In genomic region chr15:80152896-80153876, GRCh38 we compare ENCODE assay signal across 1 cellular context.
TF ChIP-seq lines count a peak whose summit lies in the region.

FAH (plus strand) TSS chr15:80152999; CDS start chr15:80153055, 56 bp downstream.

TF ChIP-seq in HepG2, 621 proteins besides CTCF, POLR2A, EP300 and RAD21 (continued from another document and continues in another):
- TF ChIP-seq ARID3A (IDR thresholded peaks at IDR 0.05; ENCODE audit: low read depth, low read length): no peak
- TF ChIP-seq ZFP91 (CRISPR knock-in tag; IDR thresholded peaks at IDR 0.05; ENCODE audit: borderline replicate concordance): peak; percentile 80
- no peak for TF ChIP-seq ZNF407 (CRISPR knock-in tag; IDR thresholded peaks at IDR 0.05; ENCODE audit: not compliant biosample characterization)
- 0 out of 2 replicates have a peak, but pooled peaks have one; percentile 26 for TF ChIP-seq BCL3 (CRISPR knock-in tag; IDR thresholded peaks at IDR 0.05)
- TF ChIP-seq ZNF230 (CRISPR knock-in tag; IDR thresholded peaks at IDR 0.05): no peak
- peak; percentile 63; the same call in 1 of the 2 replicates for TF ChIP-seq ZNF788 (CRISPR knock-in tag; IDR thresholded peaks at IDR 0.05; ENCODE audit: borderline replicate concordance)
- TF ChIP-seq PHB2 (IDR thresholded peaks at IDR 0.05; ENCODE audit: partially characterized antibody): no peak
- TF ChIP-seq NR2F6 (IDR thresholded peaks at IDR 0.05): no peak
- TF ChIP-seq NR2F6 (CRISPR knock-in tag; IDR thresholded peaks at IDR 0.05): no peak
- TF ChIP-seq DZIP1 (CRISPR knock-in tag; IDR thresholded peaks at IDR 0.05): no peak
- no peak for TF ChIP-seq AGO2 (optimal IDR thresholded peaks at IDR 0.05; ENCODE audit: low read depth, low read length)
- TF ChIP-seq BRD4 (CRISPR knock-in tag; IDR thresholded peaks at IDR 0.05): peak; percentile 48; the same call in 1 of the 2 replicates
- no peak for TF ChIP-seq ZNF572 (CRISPR knock-in tag; IDR thresholded peaks at IDR 0.05)
- TF ChIP-seq TCF12 (IDR thresholded peaks at IDR 0.05): no peak
- TF ChIP-seq TCF12 (CRISPR knock-in tag; IDR thresholded peaks at IDR 0.05): 0 out of 2 replicates have a peak, but pooled peaks have one; percentile 58
- no peak for TF ChIP-seq GRHL1 (CRISPR knock-in tag; conservative IDR thresholded peaks at IDR 0.05)
- TF ChIP-seq ZNF747 (CRISPR knock-in tag; IDR thresholded peaks at IDR 0.05; ENCODE audit: borderline replicate concordance): 0 out of 2 replicates have a peak, but pooled peaks have one; percentile 61
- peak; percentile 79 for TF ChIP-seq HIVEP1 (CRISPR knock-in tag; IDR thresholded peaks at IDR 0.05)
- TF ChIP-seq ZNF639 (CRISPR knock-in tag; conservative IDR thresholded peaks at IDR 0.05): no peak
- no peak for TF ChIP-seq PBX3 (CRISPR knock-in tag; IDR thresholded peaks at IDR 0.05; ENCODE audit: borderline replicate concordance)
- TF ChIP-seq MZF1 (CRISPR knock-in tag; IDR thresholded peaks at IDR 0.05; ENCODE audit: borderline replicate concordance): no peak
- no peak for TF ChIP-seq ZNF10 (CRISPR knock-in tag; IDR thresholded peaks at IDR 0.05; ENCODE audit: borderline replicate concordance, low read depth)
- no peak for TF ChIP-seq ZNF354B (CRISPR knock-in tag; IDR thresholded peaks at IDR 0.05)
- TF ChIP-seq KDM5A (IDR thresholded peaks at IDR 0.05; ENCODE audit: borderline replicate concordance, low read length): peak; percentile 50; the same call in 1 of the 2 replicates
- TF ChIP-seq ZFAT (CRISPR knock-in tag; conservative IDR thresholded peaks at IDR 0.05): no peak
- TF ChIP-seq NPAS2 (CRISPR knock-in tag; IDR thresholded peaks at IDR 0.05; ENCODE audit: borderline replicate concordance): no peak
- TF ChIP-seq SCMH1 (CRISPR knock-in tag; IDR thresholded peaks at IDR 0.05; ENCODE audit: borderline replicate concordance): no peak
- TF ChIP-seq POLR2AphosphoS5 (IDR thresholded peaks at IDR 0.05; ENCODE audit: low read depth, low read length): peak; percentile 70
- no peak for TF ChIP-seq PCBP1 (IDR thresholded peaks at IDR 0.05; ENCODE audit: borderline replicate concordance, low read depth, low read length)
- no peak for TF ChIP-seq ZSCAN22 (CRISPR knock-in tag; IDR thresholded peaks at IDR 0.05)
- TF ChIP-seq KMT2A (CRISPR knock-in tag; IDR thresholded peaks at IDR 0.05): no peak; the same call in 1 of the 2 replicates
- 0 out of 2 replicates have a peak, but pooled peaks have one; percentile 34 for TF ChIP-seq ZNF430 (CRISPR knock-in tag; IDR thresholded peaks at IDR 0.05)
- no peak for TF ChIP-seq TEF (CRISPR knock-in tag; IDR thresholded peaks at IDR 0.05)
- no peak for TF ChIP-seq ZUFSP (CRISPR knock-in tag; IDR thresholded peaks at IDR 0.05; ENCODE audit: borderline replicate concordance)
